In the genomic region with DNA sequence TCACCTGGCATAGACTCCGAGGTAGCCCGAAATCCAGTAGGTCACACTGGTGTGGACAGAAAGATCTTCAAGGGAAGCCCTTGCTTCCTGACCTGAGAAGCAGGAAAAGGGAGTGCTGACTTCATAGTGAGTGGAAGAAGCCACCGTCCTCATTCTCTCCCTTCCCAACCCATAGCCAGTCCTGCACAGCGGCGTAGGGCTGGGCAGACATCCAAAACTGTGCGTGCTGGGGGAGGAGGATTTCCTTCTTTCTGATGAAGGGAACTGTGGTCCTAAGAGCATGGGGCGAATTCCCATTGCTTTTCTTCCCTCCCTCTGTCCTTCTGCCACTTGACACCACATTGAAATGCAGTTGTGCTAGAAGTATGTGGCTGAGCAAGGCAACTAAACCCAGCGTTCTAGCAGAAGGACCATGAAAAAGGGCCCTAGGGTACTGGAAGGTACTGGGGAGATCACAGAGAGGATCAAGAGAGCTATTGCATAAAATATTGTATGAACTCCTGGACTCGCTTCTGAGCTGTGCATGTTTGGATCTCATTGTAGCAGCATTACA, we compare ENCODE assay signal across 24 cellular contexts.
DNase-seq lines count a peak whose midpoint lies in the region; TF ChIP-seq lines count a peak whose summit lies in the region.
"Had no signal": no experiment of that assay in that cellular context is flagged by ENCODE, and none has a peak within 500 bp of the region (broad histone marks: within the 10 kb centered on the region; RNA-seq: fewer than 3 reads in every experiment).

No MANE protein-coding gene starts in this region.

- no peak overlapping the region for H3K4me3 Mint-ChIP-seq in activated naive CD4-positive, alpha-beta T cell treated with anti-CD3 and anti-CD28 coated beads for 36 hours
- H3K4me3 Mint-ChIP-seq: activated naive CD4-positive, alpha-beta T cell treated with anti-CD3 and anti-CD28 coated beads, Interleukin-2, amount 10 ng/mL, durations not matched to agents 7 days and 5 days; activated T-cell treated with anti-CD3 and anti-CD28 coated beads, Interleukin-2, amount 50 U/mL, for 4 hours; central memory CD8-positive, alpha-beta T cell; memory B cell had no signal

- no TSS peak for BruUV-seq in A673 (replicated peaks; lab: Mats Ljungman, UMichigan)

- intact Hi-C loops in A673 (cut with micrococcal nuclease; ENCODE audit: unreplicated experiment) = no loop called here
- intact Hi-C loops in activated naive CD4-positive, alpha-beta T cell treated with anti-CD3 and anti-CD28 coated beads for 36 hours (cut with micrococcal nuclease) = no loop called here

- H3K9me3 ChIP-seq in A673 (ENCODE audit: low read depth, low read length, poor library complexity, severe bottlenecking) (no peaks in the 10 kb centered on the region), WERI-Rb-1 (ENCODE audit: severe bottlenecking) (peaks cover 5% of the 10 kb centered on the region)

- DNase-seq in A673 (ENCODE audit: low spot score) (peak; percentile 40), NCI-H2107 (lab: John Stamatoyannopoulos, UW) (peak; percentile 14), foreskin melanocyte (peak; percentile 11), left kidney (ENCODE audit: low read depth, low spot score) (peak; percentile 56), activated gamma-delta T cell treated with Interleukin-2 at 50 U/mL for 16 hours (no peak), WERI-Rb-1 (no peak), cortex of kidney (lab: John Stamatoyannopoulos, UW) (no peak)
- DNase-seq in activated naive CD4-positive, alpha-beta T cell treated with anti-CD3 and anti-CD28 coated beads for 36 hours = no peak
- DNase-seq: activated CD4-positive, alpha-beta T cell treated with anti-CD3 and anti-CD28 coated beads for 1 hour; activated naive CD4-positive, alpha-beta T cell treated with anti-CD3 and anti-CD28 coated beads, Interleukin-2, amount 10 ng/mL, durations not matched to agents 7 days and 5 days; activated T-cell treated with anti-CD3 and anti-CD28 coated beads, Interleukin-2, amount 50 U/mL, for 4 hours; Caco-2; effector CD8-positive, alpha-beta T cell; erythroblast; NCI-H1105; NCI-H2171; NCI-H526 treated with DMSO at 0.1 percent for 48 hours; occipital lobe; retina; T1000; upper lobe of left lung had no signal

- no peaks in the 10 kb centered on the region for H3K36me3 Mint-ChIP-seq in activated naive CD4-positive, alpha-beta T cell treated with anti-CD3 and anti-CD28 coated beads for 36 hours (ENCODE audit: low read depth)
- H3K36me3 Mint-ChIP-seq: activated naive CD4-positive, alpha-beta T cell treated with anti-CD3 and anti-CD28 coated beads, Interleukin-2, amount 10 ng/mL, durations not matched to agents 7 days and 5 days; memory B cell had no signal

- H3K27ac ChIP-seq in A673 (ENCODE audit: low read depth, low read length, poor library complexity, severe bottlenecking) = no peak overlapping the region
- H3K27ac ChIP-seq in WERI-Rb-1 = no peak overlapping the region
- H3K27ac ChIP-seq: RWPE1, upper lobe of left lung had no signal

- TF ChIP-seq CTCF in A673 (conservative IDR thresholded peaks at IDR 0.05; ENCODE audit: low read depth, low read length) (no peak), WERI-Rb-1 (IDR thresholded peaks at IDR 0.05; ENCODE audit: low read depth, low read length) (no peak)

- POLR2A ChIA-PET in A673 (lab: Charles Lee; ENCODE audit: low non-redundant PET) = interaction anchor here (0.6 kb wide), 1 partner anchor 16 kb away, joined by 3 read pairs; no protein-coding TSS in a partner anchor

- no peaks in the 10 kb centered on the region for H3K4me1 Mint-ChIP-seq in activated naive CD4-positive, alpha-beta T cell treated with anti-CD3 and anti-CD28 coated beads for 36 hours (ENCODE audit: low read depth)
- H3K4me1 Mint-ChIP-seq: activated naive CD4-positive, alpha-beta T cell treated with anti-CD3 and anti-CD28 coated beads, Interleukin-2, amount 10 ng/mL, durations not matched to agents 7 days and 5 days; central memory CD8-positive, alpha-beta T cell; memory B cell had no signal

- H3K4me3 ChIP-seq in A673 (ENCODE audit: low read depth, low read length, poor library complexity, severe bottlenecking) (no peak overlapping the region), WERI-Rb-1 (ENCODE audit: low read depth, low read length) (no peak overlapping the region)
- H3K4me3 ChIP-seq: upper lobe of left lung had no signal

- CTCF ChIA-PET in A673 (lab: Charles Lee) = no interaction called here
- CTCF ChIA-PET in activated naive CD4-positive, alpha-beta T cell treated with anti-CD3 and anti-CD28 coated beads for 36 hours (lab: Charles Lee) = no interaction called here

- peaks cover 13% of the 10 kb centered on the region for H3K27me3 Mint-ChIP-seq in activated naive CD4-positive, alpha-beta T cell treated with anti-CD3 and anti-CD28 coated beads for 36 hours (ENCODE audit: low read depth)

- H3K4me1 ChIP-seq in A673 (ENCODE audit: insufficient read depth, low read length, poor library complexity, severe bottlenecking) = no peaks in the 10 kb centered on the region
- H3K4me1 ChIP-seq: Caco-2 had no signal

- H3K27me3 ChIP-seq in A673 (replicated peaks; ENCODE audit: insufficient read depth, low read depth, low read length, poor library complexity) (no peaks in the 10 kb centered on the region), WERI-Rb-1 (ENCODE audit: insufficient read depth, low read depth, severe bottlenecking) (no peaks in the 10 kb centered on the region)
- H3K27me3 ChIP-seq: upper lobe of left lung had no signal

- H3K9me3 Mint-ChIP-seq in activated naive CD4-positive, alpha-beta T cell treated with anti-CD3 and anti-CD28 coated beads for 36 hours = peaks cover 12% of the 10 kb centered on the region

- no peak overlapping the region for H3K27ac Mint-ChIP-seq in activated naive CD4-positive, alpha-beta T cell treated with anti-CD3 and anti-CD28 coated beads for 36 hours
- H3K27ac Mint-ChIP-seq: activated naive CD4-positive, alpha-beta T cell treated with anti-CD3 and anti-CD28 coated beads, Interleukin-2, amount 10 ng/mL, durations not matched to agents 7 days and 5 days; memory B cell had no signal

- H3K36me3 ChIP-seq in A673 (ENCODE audit: insufficient read depth, low read length, poor library complexity, severe bottlenecking) (no peaks in the 10 kb centered on the region), WERI-Rb-1 (no peaks in the 10 kb centered on the region)
- H3K36me3 ChIP-seq: upper lobe of left lung had no signal

Comparison
In these comparisons a context has a peak if more than half of its experiments do, and no peak if none do; other contexts are left out.
1. DNase-seq: peak in A673 (single experiment), NCI-H2107 (single experiment), foreskin melanocyte (single experiment) and left kidney (single experiment); none in activated gamma-delta T cell treated with Interleukin-2 at 50 U/mL for 16 hours (single experiment), activated naive CD4-positive, alpha-beta T cell treated with anti-CD3 and anti-CD28 coated beads for 36 hours (single experiment), WERI-Rb-1 (single experiment) and cortex of kidney (single experiment).